20 cellular contexts compared by ENCODE assay signal in the genomic region with DNA sequence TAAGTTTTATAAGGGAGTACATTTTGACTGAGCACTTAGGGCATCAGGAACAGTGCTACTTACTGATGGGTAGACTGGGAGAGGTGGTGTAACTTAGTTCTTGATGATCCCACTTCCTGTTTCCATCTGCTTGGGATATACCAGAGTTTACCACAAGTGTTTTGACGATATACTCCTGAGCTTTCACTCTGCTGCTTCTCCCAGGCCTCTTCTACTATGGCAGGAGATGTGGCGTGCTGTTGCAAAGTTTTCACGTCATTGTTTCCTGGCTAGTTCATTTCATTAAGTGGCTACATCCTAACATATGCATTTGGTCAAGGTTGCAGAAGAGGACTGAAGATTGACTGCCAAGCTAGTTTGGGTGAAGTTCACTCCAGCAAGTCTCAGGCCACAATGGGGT. TPM values are rescaled to one million over a fixed set of nuclear protein-coding genes. Genes with fewer than 3 reads are reported as not detected.
"Had no signal": no experiment of that assay in that cellular context is flagged by ENCODE, and none has a peak within 500 bp of the region (broad histone marks: within the 10 kb centered on the region; RNA-seq: fewer than 3 reads in every experiment).

No MANE protein-coding gene starts in this region.

- H3K4me1 ChIP-seq: uterus had no signal

- H3K36me3 ChIP-seq: uterus had no signal

- DNase-seq: activated CD4-positive, alpha-beta T cell treated with anti-CD3 and anti-CD28 coated beads, Interleukin-2, amount 10 ng/mL, durations not matched to agents 24 days and 14 days; activated CD4-positive, CD25-positive, alpha-beta regulatory T cell; activated CD8-positive, alpha-beta memory T cell treated with anti-CD3 and anti-CD28 coated beads, Interleukin-2, amount 50 U/mL, for 48 hours; activated CD8-positive, alpha-beta T cell treated with anti-CD3 and anti-CD28 coated beads, Interleukin-2, amount 10 ng/mL, durations not matched to agents 7 days and 5 days; activated gamma-delta T cell; activated T-cell treated with anti-CD3 and anti-CD28 coated beads, Interleukin-2, amount 50 U/mL, for 72 hours; amniotic stem cell; glutamatergic neuron; hypothalamus; left ventricle myocardium superior; mesendoderm; stimulated activated CD4-positive, alpha-beta T cell treated with anti-CD3 and anti-CD28 coated beads, Interleukin-15, amount 100 ng/mL, for 24 hours; stimulated activated CD4-positive, alpha-beta T cell treated with anti-CD3 and anti-CD28 coated beads, Interleukin-4, amount 100 ng/mL, for 1 hour; stimulated activated naive B cell treated with anti-CD40 and anti-IgM and Interleukin-4, amounts not matched to agents 10 μg/mL and 1 μg/mL and 100 μg/mL, for 72 hours; tibial artery; uterus had no signal

- H3K27ac ChIP-seq: right atrium auricular region had no signal

- H3K4me3 ChIP-seq: right atrium auricular region, skin epidermis, tibial artery, uterus had no signal

- H3K27me3 ChIP-seq: right atrium auricular region, tibial artery, uterus had no signal

- H3K9me3 ChIP-seq: right atrium auricular region, tibial artery, uterus had no signal

RNA-seq across cellular contexts. Expression of gene LAMC2, which starts 41.3 kb away (rescaled TPM):
- total RNA-seq: activated CD8-positive, alpha-beta T cell treated with anti-CD3 and anti-CD28 coated beads, Interleukin-2, amount 10 ng/mL, durations not matched to agents 7 days and 5 days; activated naive CD4-positive, alpha-beta T cell treated with anti-CD3 and anti-CD28 coated beads, Interleukin-2, amount 50 U/mL, for 72 hours; natural killer cell treated with Interleukin-12 subunit alpha and Interleukin-12 subunit beta and Interleukin-15 and Interleukin-18, amount 100 ng/mL, for 72 hours had no signal
